ENCODE assay signal across 1 cellular context in genomic region chr16:88008835-88009234, GRCh38.
TF ChIP-seq lines count a peak whose summit lies in the region.

No MANE protein-coding gene starts in this region.

TF ChIP-seq in H1, 55 proteins besides CTCF, POLR2A, EP300 and RAD21:
- no peak for TF ChIP-seq RXRA (IDR thresholded peaks at IDR 0.05; ENCODE audit: insufficient read depth, low read depth, low read length)
- TF ChIP-seq POU5F1 (IDR thresholded peaks at IDR 0.05; ENCODE audit: low read depth, low read length), result no peak
- no peak for TF ChIP-seq TAF1 (IDR thresholded peaks at IDR 0.05; ENCODE audit: low read depth, low read length)
- TF ChIP-seq ATF2 (IDR thresholded peaks at IDR 0.05; ENCODE audit: low read length), result no peak
- no peak for TF ChIP-seq HDAC6 (IDR thresholded peaks at IDR 0.05; ENCODE audit: low read depth, low read length)
- TF ChIP-seq BCL11A (IDR thresholded peaks at IDR 0.05; ENCODE audit: low read depth in 2 of 2, low read length in 2 of 2), result no peak
- TF ChIP-seq KDM1A (IDR thresholded peaks at IDR 0.05; ENCODE audit: borderline replicate concordance, low read length), result no peak
- TF ChIP-seq GTF2F1 (IDR thresholded peaks at IDR 0.05; ENCODE audit: borderline replicate concordance, low read depth, low read length), result no peak
- no peak for TF ChIP-seq HDAC2 (IDR thresholded peaks at IDR 0.05; ENCODE audit: borderline replicate concordance in 1 of 2, low read depth in 2 of 2, low read length in 2 of 2)
- no peak for TF ChIP-seq KDM4A (IDR thresholded peaks at IDR 0.05; ENCODE audit: low read depth, low read length, severe bottlenecking)
- TF ChIP-seq CTBP2 (IDR thresholded peaks at IDR 0.05; ENCODE audit: borderline replicate concordance, insufficient read depth, insufficient read length, low read length), result no peak
- no peak for TF ChIP-seq BACH1 (IDR thresholded peaks at IDR 0.05; ENCODE audit: low read length)
TF ChIP-seq in H1: peak in this region for 0.
